Comparison of ENCODE assay signal across 1 cellular context in genomic region chr16:75647138-75647491, GRCh38.
TF ChIP-seq lines count a peak whose summit lies in the region.

No MANE protein-coding gene starts in this region.

TF ChIP-seq in K562, 482 proteins besides CTCF, POLR2A, EP300 and RAD21 (continued from another document and continues in another):
- no peak for TF ChIP-seq ETV6 (IDR thresholded peaks at IDR 0.05; ENCODE audit: borderline replicate concordance in 1 of 2, low read depth in 2 of 2, low read length in 1 of 2)
- no peak for TF ChIP-seq ETV6 (CRISPR knock-in tag; IDR thresholded peaks at IDR 0.05; ENCODE audit: borderline replicate concordance)
- TF ChIP-seq NR2C1 (IDR thresholded peaks at IDR 0.05), result no peak
- TF ChIP-seq NR2C1 (tag; IDR thresholded peaks at IDR 0.05), result no peak
- no peak for TF ChIP-seq BCL6 (CRISPR knock-in tag; IDR thresholded peaks at IDR 0.05)
- no peak for TF ChIP-seq BRD9 (IDR thresholded peaks at IDR 0.05; ENCODE audit: low read depth, partially characterized antibody)
- TF ChIP-seq NCOR1 (IDR thresholded peaks at IDR 0.05), result no peak
- no peak for TF ChIP-seq HNRNPL (IDR thresholded peaks at IDR 0.05; ENCODE audit: low read depth, low read length)
- TF ChIP-seq ZFPM2 (CRISPR knock-in tag; IDR thresholded peaks at IDR 0.05), result no peak
- TF ChIP-seq ZNF583 (CRISPR knock-in tag; IDR thresholded peaks at IDR 0.05), result no peak
- TF ChIP-seq, protein P1, sequence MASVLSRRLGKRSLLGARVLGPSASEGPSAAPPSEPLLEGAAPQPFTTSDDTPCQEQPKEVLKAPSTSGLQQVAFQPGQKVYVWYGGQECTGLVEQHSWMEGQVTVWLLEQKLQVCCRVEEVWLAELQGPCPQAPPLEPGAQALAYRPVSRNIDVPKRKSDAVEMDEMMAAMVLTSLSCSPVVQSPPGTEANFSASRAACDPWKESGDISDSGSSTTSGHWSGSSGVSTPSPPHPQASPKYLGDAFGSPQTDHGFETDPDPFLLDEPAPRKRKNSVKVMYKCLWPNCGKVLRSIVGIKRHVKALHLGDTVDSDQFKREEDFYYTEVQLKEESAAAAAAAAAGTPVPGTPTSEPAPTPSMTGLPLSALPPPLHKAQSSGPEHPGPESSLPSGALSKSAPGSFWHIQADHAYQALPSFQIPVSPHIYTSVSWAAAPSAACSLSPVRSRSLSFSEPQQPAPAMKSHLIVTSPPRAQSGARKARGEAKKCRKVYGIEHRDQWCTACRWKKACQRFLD (CRISPR knock-in tag; IDR thresholded peaks at IDR 0.05), result no peak; the same call in 1 of the 2 replicates
- no peak for TF ChIP-seq ZNF551 (CRISPR knock-in tag; IDR thresholded peaks at IDR 0.05)
- no peak for TF ChIP-seq ID3 (CRISPR knock-in tag; IDR thresholded peaks at IDR 0.05)
- peak; percentile 59; the same call in 1 of the 2 replicates for TF ChIP-seq ID3 (tag; IDR thresholded peaks at IDR 0.05)
- TF ChIP-seq MNT (conservative IDR thresholded peaks at IDR 0.05), result peak in 1 of 2 experiments; percentile 75; a peak in 1 of 4 replicates
- no peak for TF ChIP-seq MEF2A (IDR thresholded peaks at IDR 0.05; ENCODE audit: control insufficient read depth, low read depth, low read length)
- no peak for TF ChIP-seq CUX1 (CRISPR knock-in tag; IDR thresholded peaks at IDR 0.05)
- TF ChIP-seq, protein P2, sequence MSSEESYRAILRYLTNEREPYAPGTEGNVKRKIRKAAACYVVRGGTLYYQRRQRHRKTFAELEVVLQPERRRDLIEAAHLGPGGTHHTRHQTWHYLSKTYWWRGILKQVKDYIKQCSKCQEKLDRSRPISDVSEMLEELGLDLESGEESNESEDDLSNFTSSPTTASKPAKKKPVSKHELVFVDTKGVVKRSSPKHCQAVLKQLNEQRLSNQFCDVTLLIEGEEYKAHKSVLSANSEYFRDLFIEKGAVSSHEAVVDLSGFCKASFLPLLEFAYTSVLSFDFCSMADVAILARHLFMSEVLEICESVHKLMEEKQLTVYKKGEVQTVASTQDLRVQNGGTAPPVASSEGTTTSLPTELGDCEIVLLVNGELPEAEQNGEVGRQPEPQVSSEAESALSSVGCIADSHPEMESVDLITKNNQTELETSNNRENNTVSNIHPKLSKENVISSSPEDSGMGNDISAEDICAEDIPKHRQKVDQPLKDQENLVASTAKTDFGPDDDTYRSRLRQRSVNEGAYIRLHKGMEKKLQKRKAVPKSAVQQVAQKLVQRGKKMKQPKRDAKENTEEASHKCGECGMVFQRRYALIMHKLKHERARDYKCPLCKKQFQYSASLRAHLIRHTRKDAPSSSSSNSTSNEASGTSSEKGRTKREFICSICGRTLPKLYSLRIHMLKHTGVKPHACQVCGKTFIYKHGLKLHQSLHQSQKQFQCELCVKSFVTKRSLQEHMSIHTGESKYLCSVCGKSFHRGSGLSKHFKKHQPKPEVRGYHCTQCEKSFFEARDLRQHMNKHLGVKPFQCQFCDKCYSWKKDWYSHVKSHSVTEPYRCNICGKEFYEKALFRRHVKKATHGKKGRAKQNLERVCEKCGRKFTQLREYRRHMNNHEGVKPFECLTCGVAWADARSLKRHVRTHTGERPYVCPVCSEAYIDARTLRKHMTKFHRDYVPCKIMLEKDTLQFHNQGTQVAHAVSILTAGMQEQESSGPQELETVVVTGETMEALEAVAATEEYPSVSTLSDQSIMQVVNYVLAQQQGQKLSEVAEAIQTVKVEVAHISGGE (CRISPR knock-in tag; IDR thresholded peaks at IDR 0.05), result no peak
- TF ChIP-seq HMG20A (CRISPR knock-in tag; conservative IDR thresholded peaks at IDR 0.05), result no peak
- no peak for TF ChIP-seq TAL1 (IDR thresholded peaks at IDR 0.05)
- TF ChIP-seq, protein P3, sequence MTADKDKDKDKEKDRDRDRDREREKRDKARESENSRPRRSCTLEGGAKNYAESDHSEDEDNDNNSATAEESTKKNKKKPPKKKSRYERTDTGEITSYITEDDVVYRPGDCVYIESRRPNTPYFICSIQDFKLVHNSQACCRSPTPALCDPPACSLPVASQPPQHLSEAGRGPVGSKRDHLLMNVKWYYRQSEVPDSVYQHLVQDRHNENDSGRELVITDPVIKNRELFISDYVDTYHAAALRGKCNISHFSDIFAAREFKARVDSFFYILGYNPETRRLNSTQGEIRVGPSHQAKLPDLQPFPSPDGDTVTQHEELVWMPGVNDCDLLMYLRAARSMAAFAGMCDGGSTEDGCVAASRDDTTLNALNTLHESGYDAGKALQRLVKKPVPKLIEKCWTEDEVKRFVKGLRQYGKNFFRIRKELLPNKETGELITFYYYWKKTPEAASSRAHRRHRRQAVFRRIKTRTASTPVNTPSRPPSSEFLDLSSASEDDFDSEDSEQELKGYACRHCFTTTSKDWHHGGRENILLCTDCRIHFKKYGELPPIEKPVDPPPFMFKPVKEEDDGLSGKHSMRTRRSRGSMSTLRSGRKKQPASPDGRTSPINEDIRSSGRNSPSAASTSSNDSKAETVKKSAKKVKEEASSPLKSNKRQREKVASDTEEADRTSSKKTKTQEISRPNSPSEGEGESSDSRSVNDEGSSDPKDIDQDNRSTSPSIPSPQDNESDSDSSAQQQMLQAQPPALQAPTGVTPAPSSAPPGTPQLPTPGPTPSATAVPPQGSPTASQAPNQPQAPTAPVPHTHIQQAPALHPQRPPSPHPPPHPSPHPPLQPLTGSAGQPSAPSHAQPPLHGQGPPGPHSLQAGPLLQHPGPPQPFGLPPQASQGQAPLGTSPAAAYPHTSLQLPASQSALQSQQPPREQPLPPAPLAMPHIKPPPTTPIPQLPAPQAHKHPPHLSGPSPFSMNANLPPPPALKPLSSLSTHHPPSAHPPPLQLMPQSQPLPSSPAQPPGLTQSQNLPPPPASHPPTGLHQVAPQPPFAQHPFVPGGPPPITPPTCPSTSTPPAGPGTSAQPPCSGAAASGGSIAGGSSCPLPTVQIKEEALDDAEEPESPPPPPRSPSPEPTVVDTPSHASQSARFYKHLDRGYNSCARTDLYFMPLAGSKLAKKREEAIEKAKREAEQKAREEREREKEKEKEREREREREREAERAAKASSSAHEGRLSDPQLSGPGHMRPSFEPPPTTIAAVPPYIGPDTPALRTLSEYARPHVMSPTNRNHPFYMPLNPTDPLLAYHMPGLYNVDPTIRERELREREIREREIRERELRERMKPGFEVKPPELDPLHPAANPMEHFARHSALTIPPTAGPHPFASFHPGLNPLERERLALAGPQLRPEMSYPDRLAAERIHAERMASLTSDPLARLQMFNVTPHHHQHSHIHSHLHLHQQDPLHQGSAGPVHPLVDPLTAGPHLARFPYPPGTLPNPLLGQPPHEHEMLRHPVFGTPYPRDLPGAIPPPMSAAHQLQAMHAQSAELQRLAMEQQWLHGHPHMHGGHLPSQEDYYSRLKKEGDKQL (CRISPR knock-in tag; IDR thresholded peaks at IDR 0.05; ENCODE audit: borderline replicate concordance), result no peak
- TF ChIP-seq EZH2 (IDR thresholded peaks at IDR 0.05; ENCODE audit: borderline replicate concordance, low read depth, low read length), result no peak
- TF ChIP-seq, protein P4, sequence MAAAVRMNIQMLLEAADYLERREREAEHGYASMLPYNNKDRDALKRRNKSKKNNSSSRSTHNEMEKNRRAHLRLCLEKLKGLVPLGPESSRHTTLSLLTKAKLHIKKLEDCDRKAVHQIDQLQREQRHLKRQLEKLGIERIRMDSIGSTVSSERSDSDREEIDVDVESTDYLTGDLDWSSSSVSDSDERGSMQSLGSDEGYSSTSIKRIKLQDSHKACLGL (CRISPR knock-in tag; IDR thresholded peaks at IDR 0.05; ENCODE audit: borderline replicate concordance, poor library complexity, severe bottlenecking), result peak; percentile 59
- TF ChIP-seq ZNF212 (CRISPR knock-in tag; IDR thresholded peaks at IDR 0.05), result no peak
- TF ChIP-seq ZNF436 (CRISPR knock-in tag; IDR thresholded peaks at IDR 0.05), result no peak
- TF ChIP-seq ZKSCAN3 (CRISPR knock-in tag; IDR thresholded peaks at IDR 0.05), result no peak
- no peak for TF ChIP-seq CBFA2T3 (IDR thresholded peaks at IDR 0.05)
- no peak for TF ChIP-seq ZNF778 (CRISPR knock-in tag; IDR thresholded peaks at IDR 0.05)
- peak; percentile 4 for TF ChIP-seq NCOA4 (IDR thresholded peaks at IDR 0.05; ENCODE audit: partially characterized antibody)
- peak; percentile 70; the same call in 1 of the 2 replicates for TF ChIP-seq ELF2 (CRISPR knock-in tag; IDR thresholded peaks at IDR 0.05)
- no peak for TF ChIP-seq NBN (IDR thresholded peaks at IDR 0.05; ENCODE audit: low read depth)
- no peak for TF ChIP-seq GATA2 (CRISPR knock-in tag; IDR thresholded peaks at IDR 0.05)
- TF ChIP-seq, protein P5, sequence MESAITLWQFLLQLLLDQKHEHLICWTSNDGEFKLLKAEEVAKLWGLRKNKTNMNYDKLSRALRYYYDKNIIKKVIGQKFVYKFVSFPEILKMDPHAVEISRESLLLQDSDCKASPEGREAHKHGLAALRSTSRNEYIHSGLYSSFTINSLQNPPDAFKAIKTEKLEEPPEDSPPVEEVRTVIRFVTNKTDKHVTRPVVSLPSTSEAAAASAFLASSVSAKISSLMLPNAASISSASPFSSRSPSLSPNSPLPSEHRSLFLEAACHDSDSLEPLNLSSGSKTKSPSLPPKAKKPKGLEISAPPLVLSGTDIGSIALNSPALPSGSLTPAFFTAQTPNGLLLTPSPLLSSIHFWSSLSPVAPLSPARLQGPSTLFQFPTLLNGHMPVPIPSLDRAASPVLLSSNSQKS (CRISPR knock-in tag; IDR thresholded peaks at IDR 0.05), result no peak
- TF ChIP-seq ZNF79 (CRISPR knock-in tag; IDR thresholded peaks at IDR 0.05; ENCODE audit: low read depth), result 0 out of 2 replicates have a peak, but pooled peaks have one; percentile 30
- TF ChIP-seq MAFG (tag; conservative IDR thresholded peaks at IDR 0.05), result no peak
- peak in 1 of 2 experiments; percentile 69; a peak in 1 of 4 replicates for TF ChIP-seq CSDE1 (IDR thresholded peaks at IDR 0.05)
- 0 out of 2 replicates have a peak, but pooled peaks have one; percentile 73 for TF ChIP-seq TAF7 (tag; IDR thresholded peaks at IDR 0.05)
- no peak for TF ChIP-seq CREB1 (IDR thresholded peaks at IDR 0.05)
- TF ChIP-seq CREB1 (CRISPR knock-in tag; IDR thresholded peaks at IDR 0.05), result no peak
- TF ChIP-seq ZNF197 (CRISPR knock-in tag; IDR thresholded peaks at IDR 0.05; ENCODE audit: low read depth), result no peak
- TF ChIP-seq ESRRA (IDR thresholded peaks at IDR 0.05; ENCODE audit: borderline replicate concordance, low read depth), result no peak
- TF ChIP-seq, protein P6, sequence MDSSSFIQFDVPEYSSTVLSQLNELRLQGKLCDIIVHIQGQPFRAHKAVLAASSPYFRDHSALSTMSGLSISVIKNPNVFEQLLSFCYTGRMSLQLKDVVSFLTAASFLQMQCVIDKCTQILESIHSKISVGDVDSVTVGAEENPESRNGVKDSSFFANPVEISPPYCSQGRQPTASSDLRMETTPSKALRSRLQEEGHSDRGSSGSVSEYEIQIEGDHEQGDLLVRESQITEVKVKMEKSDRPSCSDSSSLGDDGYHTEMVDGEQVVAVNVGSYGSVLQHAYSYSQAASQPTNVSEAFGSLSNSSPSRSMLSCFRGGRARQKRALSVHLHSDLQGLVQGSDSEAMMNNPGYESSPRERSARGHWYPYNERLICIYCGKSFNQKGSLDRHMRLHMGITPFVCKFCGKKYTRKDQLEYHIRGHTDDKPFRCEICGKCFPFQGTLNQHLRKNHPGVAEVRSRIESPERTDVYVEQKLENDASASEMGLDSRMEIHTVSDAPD (CRISPR knock-in tag; IDR thresholded peaks at IDR 0.05), result no peak
- TF ChIP-seq ZNF24 (IDR thresholded peaks at IDR 0.05), result no peak
- no peak for TF ChIP-seq NFXL1 (CRISPR knock-in tag; IDR thresholded peaks at IDR 0.05)
- no peak for TF ChIP-seq SETDB1 (IDR thresholded peaks at IDR 0.05; ENCODE audit: low read length)
- no peak for TF ChIP-seq TEAD1 (CRISPR knock-in tag; IDR thresholded peaks at IDR 0.05)
- no peak for TF ChIP-seq KAT2B (IDR thresholded peaks at IDR 0.05; ENCODE audit: low read depth, low read length)
- no peak for TF ChIP-seq SMARCA5 (IDR thresholded peaks at IDR 0.05)
- no peak for TF ChIP-seq NONO (IDR thresholded peaks at IDR 0.05; ENCODE audit: low read depth in 2 of 2, low read length in 1 of 2)
